ENCODE assay signal across 8 cellular contexts in the genomic region with DNA sequence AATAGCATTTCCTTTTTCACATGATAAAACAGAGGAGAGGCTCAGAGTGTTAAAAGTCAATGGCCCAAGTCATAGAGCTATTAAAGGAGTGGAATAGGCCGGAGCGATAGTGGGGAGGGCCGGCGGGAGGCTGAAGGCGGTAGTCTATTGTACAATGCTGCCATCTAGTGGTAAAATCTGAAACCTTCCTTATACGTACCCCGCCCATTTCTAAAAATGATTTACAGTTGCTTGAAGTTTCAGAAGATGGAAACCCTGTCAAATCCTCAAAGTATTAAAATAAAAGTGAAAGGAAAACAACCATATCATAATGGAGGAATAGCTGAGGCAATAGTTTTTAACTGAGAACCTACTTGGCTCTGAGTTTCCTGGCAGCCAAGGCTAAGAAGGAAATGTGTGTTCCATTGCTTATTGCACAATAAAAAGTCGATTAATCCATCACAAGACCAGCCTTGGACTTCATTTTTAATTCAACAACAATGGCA.
DNase-seq lines count a peak whose midpoint lies in the region; ATAC-seq, FAIRE-seq and TF ChIP-seq lines count a peak whose summit lies in the region.

No MANE protein-coding gene starts in this region.

- peak; percentile 76 for DNase-seq in A673 (ENCODE audit: low spot score)
- DNase-seq in GM06990 (ENCODE audit: extremely low read depth, insufficient read length), result peak; percentile 25
- peak; percentile 41 for DNase-seq in H54 (ENCODE audit: insufficient read length, low spot score)
- DNase-seq in KG1 (lab: John Stamatoyannopoulos, UW), result peak; percentile 16
- peak; percentile 50 for DNase-seq in RCC 7860 (ENCODE audit: low spot score)
- DNase-seq in K562 (ENCODE audit: extremely low read depth in 1 of 4, low spot score in 3 of 4), result peak; percentile 81 to 89 (median 88)
- DNase-seq in inferior parietal cortex (ENCODE audit: extremely low spot score), result peak; percentile 86
- DNase-seq in stimulated activated CD4-positive, alpha-beta T cell treated with anti-CD3 and anti-CD28 coated beads, Interleukin-4, amount 100 ng/mL, for 24 hours, result peak; percentile 39

- H3K27ac ChIP-seq in A673 (ENCODE audit: low read depth, low read length, poor library complexity, severe bottlenecking) (no peak overlapping the region), K562 (ENCODE audit: extremely low read depth, low read depth, low read length) (no peak overlapping the region)

- no peak overlapping the region for H3K4me3 ChIP-seq in A673 (ENCODE audit: low read depth, low read length, poor library complexity, severe bottlenecking)
- no peak overlapping the region for H3K4me3 ChIP-seq in GM06990 (replicated peaks; ENCODE audit: low read depth, low read length)
- H3K4me3 ChIP-seq in K562, result no peak overlapping the region

- WGBS in K562 (ENCODE audit: insufficient coverage, low coverage, missing lambda C conversion rate), result 2% methylated on average over 8 of the region's 8 CpGs

- CTCF ChIA-PET in A673 (lab: Charles Lee) (interaction anchor here (0.6 to 4.7 kb wide), 7 partner anchors 11 to 278 kb away, joined by 3 to 55 read pairs (median 7); no protein-coding TSS in a partner anchor), K562 (lab: Yijun Ruan, JAX; ENCODE audit: low intra/inter-chr PET ratio) (interaction anchor here (0.9 to 7.7 kb wide), 7 partner anchors 14 to 332 kb away, joined by 3 to 97 read pairs (median 4); no protein-coding TSS in a partner anchor)

- no peaks in the 10 kb centered on the region; the same call in 1 of the 2 replicates for H4K20me1 ChIP-seq in K562 (replicated peaks; ENCODE audit: control insufficient read depth, insufficient read depth, low read length)

- no peak overlapping the region for H3K4me2 ChIP-seq in K562 (ENCODE audit: insufficient read depth, low read length)

- no peaks in the 10 kb centered on the region for H3K9me1 ChIP-seq in K562 (ENCODE audit: control insufficient read depth, insufficient read depth, low read length)

- BruUV-seq in A673 (replicated peaks; lab: Mats Ljungman, UMichigan) (no TSS peak), K562 (replicated peaks; lab: Mats Ljungman, UMichigan) (no TSS peak)

- in situ Hi-C loops in K562 (cut with MboI), result no loop called here

- TF ChIP-seq POLR2A in H54 (IDR thresholded peaks at IDR 0.05; ENCODE audit: low read depth, low read length) (no peak), K562 (conservative IDR thresholded peaks at IDR 0.05) (no peak)

- peak; percentile 99 for TF ChIP-seq RAD21 in K562 (CRISPR knock-in tag; conservative IDR thresholded peaks at IDR 0.05 in 1 of 2, IDR thresholded peaks at IDR 0.05 in 1 of 2)

- intact Hi-C loops in A673 (cut with micrococcal nuclease; ENCODE audit: unreplicated experiment) (loop anchor here (1.0 to 5.0 kb wide), 3 partner anchors 162 to 270 kb away; no protein-coding TSS in a partner anchor), K562 (cut with micrococcal nuclease) (loop anchor here (1.0 to 5.0 kb wide), 6 partner anchors 107 to 410 kb away; no protein-coding TSS in a partner anchor)

- TF ChIP-seq CTCF in A673 (conservative IDR thresholded peaks at IDR 0.05; ENCODE audit: low read depth, low read length) (peak; percentile 76), GM06990 (IDR thresholded peaks at IDR 0.05; ENCODE audit: insufficient read depth, low read length, poor library complexity, severe bottlenecking) (peak; percentile 59), K562 (IDR thresholded peaks at IDR 0.05 in 2 of 3, conservative IDR thresholded peaks at IDR 0.05 in 1 of 3; ENCODE audit: insufficient read depth in 2 of 3, low read depth in 1 of 3, low read length in 3 of 3) (peak; percentile 79 to 97 (median 85))

- POLR2A ChIA-PET in A673 (lab: Charles Lee; ENCODE audit: low non-redundant PET) (no interaction called here), K562 (lab: Yijun Ruan, JAX) (interaction anchor here (0.8 to 1.0 kb wide), 2 partner anchors 28 to 113 kb away, joined by 3 read pairs; no protein-coding TSS in a partner anchor)

- TF ChIP-seq EP300 in K562 (IDR thresholded peaks at IDR 0.05; ENCODE audit: low read length), result no peak

- H3K9me3 ChIP-seq in A673 (ENCODE audit: low read depth, low read length, poor library complexity, severe bottlenecking) (no peaks in the 10 kb centered on the region), K562 (replicated peaks; ENCODE audit: control insufficient read depth, insufficient read depth, low read depth, low read length) (no peaks in the 10 kb centered on the region)

- no peaks in the 10 kb centered on the region for H3K79me2 ChIP-seq in K562 (ENCODE audit: control insufficient read depth, insufficient read depth, low read length)

- H3K36me3 ChIP-seq in A673 (ENCODE audit: insufficient read depth, low read length, poor library complexity, severe bottlenecking), result no peaks in the 10 kb centered on the region
- H3K36me3 ChIP-seq in GM06990 (ENCODE audit: control insufficient read depth, insufficient read depth, low read length), result no peaks in the 10 kb centered on the region
- no peaks in the 10 kb centered on the region for H3K36me3 ChIP-seq in K562 (ENCODE audit: control insufficient read depth, insufficient read depth, low read length)

- ATAC-seq in K562, result peak; percentile 86

- H2AFZ ChIP-seq in K562 (ENCODE audit: low read depth, low read length), result no peak overlapping the region

- FAIRE-seq in H54 (lab: Jason Lieb, UNC), result peak; percentile 41
- peak; percentile 78 for FAIRE-seq in RCC 7860 (lab: Jason Lieb, UNC)
- FAIRE-seq in K562 (lab: Jason Lieb, UNC), result peak; percentile 94

- H3K4me1 ChIP-seq in A673 (ENCODE audit: insufficient read depth, low read length, poor library complexity, severe bottlenecking) (peaks cover 8% of the 10 kb centered on the region), K562 (replicated peaks in 1 of 2; ENCODE audit: control insufficient read depth in 2 of 2, insufficient read depth in 2 of 2, low read length in 2 of 2) (peaks cover 0 to 10% of the 10 kb centered on the region in 2 experiments; a peak in 3 of 5 replicates)

- H3K27me3 ChIP-seq in A673 (replicated peaks; ENCODE audit: insufficient read depth, low read depth, low read length, poor library complexity), result no peaks in the 10 kb centered on the region
- peaks cover 1% of the 10 kb centered on the region; the same call in 1 of the 2 replicates for H3K27me3 ChIP-seq in GM06990 (replicated peaks; ENCODE audit: control insufficient read depth, insufficient read depth, low read length)
- peaks cover 0 to 18% of the 10 kb centered on the region in 2 experiments; a peak in 2 of 5 replicates for H3K27me3 ChIP-seq in K562 (ENCODE audit: control insufficient read depth in 2 of 2, insufficient read depth in 2 of 2, low read length in 2 of 2)

- H3K9ac ChIP-seq in K562 (ENCODE audit: insufficient read depth in 1 of 2, low read depth in 2 of 2, low read length in 2 of 2), result no peak overlapping the region

TF ChIP-seq in K562, 482 proteins besides CTCF, POLR2A, EP300 and RAD21 (continues in another document):
- TF ChIP-seq CBFA2T3 (IDR thresholded peaks at IDR 0.05) (no peak), KLF13 (tag; IDR thresholded peaks at IDR 0.05; ENCODE audit: borderline replicate concordance, low read depth) (peak; percentile 63; the same call in 1 of the 2 replicates), CHCHD3 (CRISPR knock-in tag; IDR thresholded peaks at IDR 0.05) (no peak), ZNF212 (CRISPR knock-in tag; IDR thresholded peaks at IDR 0.05) (no peak), PTBP1 (IDR thresholded peaks at IDR 0.05; ENCODE audit: low read depth, low read length) (no peak), STAT5B (CRISPR knock-in tag; IDR thresholded peaks at IDR 0.05) (no peak)
- TF ChIP-seq, protein P1, sequence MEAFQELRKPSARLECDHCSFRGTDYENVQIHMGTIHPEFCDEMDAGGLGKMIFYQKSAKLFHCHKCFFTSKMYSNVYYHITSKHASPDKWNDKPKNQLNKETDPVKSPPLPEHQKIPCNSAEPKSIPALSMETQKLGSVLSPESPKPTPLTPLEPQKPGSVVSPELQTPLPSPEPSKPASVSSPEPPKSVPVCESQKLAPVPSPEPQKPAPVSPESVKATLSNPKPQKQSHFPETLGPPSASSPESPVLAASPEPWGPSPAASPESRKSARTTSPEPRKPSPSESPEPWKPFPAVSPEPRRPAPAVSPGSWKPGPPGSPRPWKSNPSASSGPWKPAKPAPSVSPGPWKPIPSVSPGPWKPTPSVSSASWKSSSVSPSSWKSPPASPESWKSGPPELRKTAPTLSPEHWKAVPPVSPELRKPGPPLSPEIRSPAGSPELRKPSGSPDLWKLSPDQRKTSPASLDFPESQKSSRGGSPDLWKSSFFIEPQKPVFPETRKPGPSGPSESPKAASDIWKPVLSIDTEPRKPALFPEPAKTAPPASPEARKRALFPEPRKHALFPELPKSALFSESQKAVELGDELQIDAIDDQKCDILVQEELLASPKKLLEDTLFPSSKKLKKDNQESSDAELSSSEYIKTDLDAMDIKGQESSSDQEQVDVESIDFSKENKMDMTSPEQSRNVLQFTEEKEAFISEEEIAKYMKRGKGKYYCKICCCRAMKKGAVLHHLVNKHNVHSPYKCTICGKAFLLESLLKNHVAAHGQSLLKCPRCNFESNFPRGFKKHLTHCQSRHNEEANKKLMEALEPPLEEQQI (IDR thresholded peaks at IDR 0.05), result no peak
- TF ChIP-seq, protein P2, sequence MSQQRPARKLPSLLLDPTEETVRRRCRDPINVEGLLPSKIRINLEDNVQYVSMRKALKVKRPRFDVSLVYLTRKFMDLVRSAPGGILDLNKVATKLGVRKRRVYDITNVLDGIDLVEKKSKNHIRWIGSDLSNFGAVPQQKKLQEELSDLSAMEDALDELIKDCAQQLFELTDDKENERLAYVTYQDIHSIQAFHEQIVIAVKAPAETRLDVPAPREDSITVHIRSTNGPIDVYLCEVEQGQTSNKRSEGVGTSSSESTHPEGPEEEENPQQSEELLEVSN (IDR thresholded peaks at IDR 0.05; ENCODE audit: borderline replicate concordance in 1 of 2, extremely low read depth in 1 of 2, insufficient read depth in 1 of 2, insufficient read length in 1 of 2, low read depth in 1 of 2, low read length in 1 of 2, poor library complexity in 1 of 2, severe bottlenecking in 1 of 2), result no peak

Comparison
In these comparisons a context has a peak if more than half of its experiments do, and no peak if none do; other contexts are left out.
1. DNase-seq: peak in every context shown above with its lines; median percentile 88 in K562; 86 in inferior parietal cortex; 76 in A673; 50 in RCC 7860; 41 in H54; 39 in stimulated activated CD4-positive, alpha-beta T cell treated with anti-CD3 and anti-CD28 coated beads, Interleukin-4, amount 100 ng/mL, for 24 hours; 25 in GM06990; 16 in KG1.